In genomic region chr3:192281207-192281880, GRCh38 we compare ENCODE assay signal across 27 cellular contexts.
"Had no signal": no experiment of that assay in that cellular context is flagged by ENCODE, and none has a peak within 500 bp of the region (broad histone marks: within the 10 kb centered on the region; RNA-seq: fewer than 3 reads in every experiment).

No MANE protein-coding gene starts in this region.

- H3K27me3 ChIP-seq: ascending aorta, cardiac muscle cell, gastroesophageal sphincter, testis, transverse colon had no signal

- H3K9me3 ChIP-seq: ascending aorta, gastroesophageal sphincter, psoas muscle, testis, transverse colon had no signal

- H3K9ac ChIP-seq: parathyroid adenoma had no signal

- H3K4me3 ChIP-seq: ascending aorta, cardiac muscle cell, gastroesophageal sphincter, psoas muscle, testis, transverse colon had no signal

- H3K9me3 Mint-ChIP-seq: activated CD4-positive, alpha-beta memory T cell treated with anti-CD3 and anti-CD28 coated beads for 36 hours; activated CD4-positive, alpha-beta T cell treated with anti-CD3 and anti-CD28 coated beads, Interleukin-2, amount 10 ng/mL, durations not matched to agents 24 days and 14 days; activated naive CD4-positive, alpha-beta T cell treated with anti-CD3 and anti-CD28 coated beads for 36 hours; activated naive CD8-positive, alpha-beta T cell treated with anti-CD3 and anti-CD28 coated beads for 36 hours; activated T-helper 1 cell treated with anti-CD3 and anti-CD28 coated beads, Interleukin-12 subunit alpha, Interleukin-12 subunit beta, Interleukin-2, Interleukin-4 antibody, amounts not matched to agents 30 ng/mL and 10 ng/mL and 1 ng/mL, durations not matched to agents 14 hours and 24 hours and 36 hours; brain; nephron had no signal

- H3K79me2 ChIP-seq: parathyroid adenoma had no signal

- H3K36me3 Mint-ChIP-seq: activated CD4-positive, alpha-beta memory T cell treated with anti-CD3 and anti-CD28 coated beads for 36 hours; activated naive CD8-positive, alpha-beta T cell treated with anti-CD3 and anti-CD28 coated beads for 36 hours; brain had no signal

- H3K4me1 Mint-ChIP-seq: activated CD4-positive, alpha-beta T cell treated with anti-CD3 and anti-CD28 coated beads, Interleukin-2, amount 10 ng/mL, durations not matched to agents 24 days and 14 days; activated naive CD8-positive, alpha-beta T cell treated with anti-CD3 and anti-CD28 coated beads for 36 hours had no signal

- ATAC-seq: gastroesophageal sphincter, left cardiac atrium, psoas muscle had no signal

- H3K4me3 Mint-ChIP-seq: activated CD4-positive, alpha-beta memory T cell treated with anti-CD3 and anti-CD28 coated beads for 36 hours; activated CD4-positive, alpha-beta T cell treated with anti-CD3 and anti-CD28 coated beads, Interleukin-2, amount 10 ng/mL, durations not matched to agents 24 days and 14 days; activated naive CD4-positive, alpha-beta T cell treated with anti-CD3 and anti-CD28 coated beads for 36 hours; activated naive CD8-positive, alpha-beta T cell treated with anti-CD3 and anti-CD28 coated beads for 36 hours; activated T-helper 1 cell treated with anti-CD3 and anti-CD28 coated beads, Interleukin-12 subunit alpha, Interleukin-12 subunit beta, Interleukin-2, Interleukin-4 antibody, amounts not matched to agents 30 ng/mL and 10 ng/mL and 1 ng/mL, durations not matched to agents 14 hours and 24 hours and 36 hours; brain; nephron had no signal

- H3K36me3 ChIP-seq: ascending aorta, cardiac muscle cell, gastroesophageal sphincter, transverse colon had no signal

- H2AFZ ChIP-seq: parathyroid adenoma had no signal

- H3K27me3 Mint-ChIP-seq: activated CD4-positive, alpha-beta memory T cell treated with anti-CD3 and anti-CD28 coated beads for 36 hours; activated CD4-positive, alpha-beta T cell treated with anti-CD3 and anti-CD28 coated beads, Interleukin-2, amount 10 ng/mL, durations not matched to agents 24 days and 14 days; activated naive CD8-positive, alpha-beta T cell treated with anti-CD3 and anti-CD28 coated beads for 36 hours; brain had no signal

- H3K27ac ChIP-seq: ascending aorta, cardiac muscle cell, gastroesophageal sphincter, parathyroid adenoma, psoas muscle, testis, transverse colon had no signal

- H3K27ac Mint-ChIP-seq: activated CD4-positive, alpha-beta memory T cell treated with anti-CD3 and anti-CD28 coated beads for 36 hours; activated CD4-positive, alpha-beta T cell treated with anti-CD3 and anti-CD28 coated beads, Interleukin-2, amount 10 ng/mL, durations not matched to agents 24 days and 14 days; activated naive CD4-positive, alpha-beta T cell treated with anti-CD3 and anti-CD28 coated beads for 36 hours; activated naive CD8-positive, alpha-beta T cell treated with anti-CD3 and anti-CD28 coated beads for 36 hours; activated T-helper 1 cell treated with anti-CD3 and anti-CD28 coated beads, Interleukin-12 subunit alpha, Interleukin-12 subunit beta, Interleukin-2, Interleukin-4 antibody, amounts not matched to agents 30 ng/mL and 10 ng/mL and 1 ng/mL, durations not matched to agents 14 hours and 24 hours and 36 hours; nephron had no signal

- H3K4me1 ChIP-seq: ascending aorta, parathyroid adenoma, psoas muscle, testis, transverse colon had no signal

- DNase-seq: activated CD4-positive, alpha-beta memory T cell treated with anti-CD3 and anti-CD28 coated beads for 36 hours; activated CD4-positive, alpha-beta T cell treated with anti-CD3 and anti-CD28 coated beads, Interleukin-2, amount 10 ng/mL, durations not matched to agents 24 days and 14 days; activated CD4-positive, CD25-positive, alpha-beta regulatory T cell treated with anti-CD3 and anti-CD28 coated beads, Interleukin-2, amount 50 U/mL, for 72 hours; activated CD8-positive, alpha-beta memory T cell treated with anti-CD3 and anti-CD28 coated beads, Interleukin-2, amount 50 U/mL, for 4 hours; activated effector memory CD4-positive, alpha-beta T cell treated with anti-CD3 and anti-CD28 coated beads, Interleukin-2, amount 50 U/mL, for 16 hours; activated naive CD4-positive, alpha-beta T cell treated with anti-CD3 and anti-CD28 coated beads for 36 hours; activated naive CD8-positive, alpha-beta T cell treated with anti-CD3 and anti-CD28 coated beads for 36 hours; activated T-cell treated with anti-CD3 and anti-CD28 coated beads, Interleukin-2, amount 50 U/mL, for 1 hour; cortex of kidney; head of caudate nucleus; hippocampal formation; left cardiac atrium; mammary epithelial cell; psoas muscle; stimulated activated CD4-positive, alpha-beta T cell treated with anti-CD3 and anti-CD28 coated beads, Interleukin-15, amount 100 ng/mL, for 24 hours; stimulated activated CD4-positive, alpha-beta T cell treated with anti-CD3 and anti-CD28 coated beads, Interleukin-2, amount 100 ng/mL, for 24 hours; stimulated activated naive CD4-positive, alpha-beta T cell; T1000; testis; transverse colon had no signal
